11 cellular contexts compared by ENCODE assay signal in genomic region chr10:110399163-110400094, GRCh38.
A peak's percentile ranks its signal among the peaks of the same experiment; 100 is the strongest.
DNase-seq lines count a peak whose midpoint lies in the region; ATAC-seq and TF ChIP-seq lines count a peak whose summit lies in the region.
"Had no signal": no experiment of that assay in that cellular context is flagged by ENCODE, and none has a peak within 500 bp of the region (broad histone marks: within the 10 kb centered on the region; RNA-seq: fewer than 3 reads in every experiment).

No MANE protein-coding gene starts in this region.

- no peaks in the 10 kb centered on the region for H3K9me3 Mint-ChIP-seq in T-helper 1 cell treated with Interleukin-12 subunit alpha and Interleukin-12 subunit beta and Interleukin-4 antibody, amounts not matched to agents 30 μg/mL and 1 μg/mL, for 36 hours
- H3K9me3 Mint-ChIP-seq in type B pancreatic cell, result no peaks in the 10 kb centered on the region
- H3K9me3 Mint-ChIP-seq: IgD-negative memory B cell had no signal

- H3K4me3 ChIP-seq in astrocyte of the cerebellum (ENCODE audit: low read depth, low read length), result no peak overlapping the region
- H3K4me3 ChIP-seq in kidney epithelial cell (ENCODE audit: low read depth, low read length), result no peak overlapping the region

- ATAC-seq in HG02642 (IDR thresholded peaks at IDR 0.05; ENCODE audit: poor library complexity, unreplicated experiment), result no peak
- no peak for ATAC-seq in HG03457 (IDR thresholded peaks at IDR 0.05; ENCODE audit: unreplicated experiment)

- no peaks in the 10 kb centered on the region for H3K27me3 ChIP-seq in kidney epithelial cell (ENCODE audit: control insufficient read depth, insufficient read depth, low read length)

- H3K4me3 Mint-ChIP-seq in T-helper 1 cell treated with Interleukin-12 subunit alpha and Interleukin-12 subunit beta and Interleukin-4 antibody, amounts not matched to agents 30 μg/mL and 1 μg/mL, for 36 hours, result no peak overlapping the region
- H3K4me3 Mint-ChIP-seq in type B pancreatic cell, result peak overlapping the region; percentile 16
- H3K4me3 Mint-ChIP-seq: IgD-negative memory B cell had no signal

- no peak for DNase-seq in T-helper 1 cell
- peak; percentile 95 for DNase-seq in astrocyte of the cerebellum (ENCODE audit: low read depth)
- DNase-seq in kidney epithelial cell (ENCODE audit: low read depth), result peak; percentile 91
- DNase-seq in type B pancreatic cell (ENCODE audit: extremely low spot score, unreplicated experiment), result no peak
- DNase-seq in activated gamma-delta T cell treated with Interleukin-2 at 50 U/mL for 16 hours, result no peak
- DNase-seq: activated CD4-positive, CD25-positive, alpha-beta regulatory T cell; effector CD4-positive, alpha-beta T cell had no signal

- in situ Hi-C loops in astrocyte of the cerebellum (cut with HindIII; ENCODE audit: low sequenced_read_pairs), result no loop called here

- H3K27me3 Mint-ChIP-seq in T-helper 1 cell treated with Interleukin-12 subunit alpha and Interleukin-12 subunit beta and Interleukin-4 antibody, amounts not matched to agents 30 μg/mL and 1 μg/mL, for 36 hours (ENCODE audit: low read depth), result no peaks in the 10 kb centered on the region
- H3K27me3 Mint-ChIP-seq in type B pancreatic cell, result no peaks in the 10 kb centered on the region

- peaks cover 5% of the 10 kb centered on the region for H3K36me3 Mint-ChIP-seq in T-helper 1 cell treated with Interleukin-12 subunit alpha and Interleukin-12 subunit beta and Interleukin-4 antibody, amounts not matched to agents 30 μg/mL and 1 μg/mL, for 36 hours (ENCODE audit: low read depth)
- no peaks in the 10 kb centered on the region for H3K36me3 Mint-ChIP-seq in type B pancreatic cell

- no peak for TF ChIP-seq CTCF in astrocyte of the cerebellum (IDR thresholded peaks at IDR 0.05; ENCODE audit: low read depth, low read length, missing control alignments)
- no peak for TF ChIP-seq CTCF in kidney epithelial cell (IDR thresholded peaks at IDR 0.05; ENCODE audit: insufficient read depth, low read length, poor library complexity, severe bottlenecking)
- no peak for TF ChIP-seq CTCF in type B pancreatic cell (conservative IDR thresholded peaks at IDR 0.05)

- peaks cover 50% of the 10 kb centered on the region for H3K4me1 Mint-ChIP-seq in T-helper 1 cell treated with Interleukin-12 subunit alpha and Interleukin-12 subunit beta and Interleukin-4 antibody, amounts not matched to agents 30 μg/mL and 1 μg/mL, for 36 hours (ENCODE audit: low read depth)
- peaks cover 26% of the 10 kb centered on the region for H3K4me1 Mint-ChIP-seq in type B pancreatic cell (ENCODE audit: unreplicated experiment)
- H3K4me1 Mint-ChIP-seq: IgD-negative memory B cell had no signal

- H3K27ac Mint-ChIP-seq in T-helper 1 cell treated with Interleukin-12 subunit alpha and Interleukin-12 subunit beta and Interleukin-4 antibody, amounts not matched to agents 30 μg/mL and 1 μg/mL, for 36 hours, result peak overlapping the region; percentile 31
- peak overlapping the region; percentile 87 for H3K27ac Mint-ChIP-seq in type B pancreatic cell
- H3K27ac Mint-ChIP-seq: IgD-negative memory B cell had no signal

- H3K36me3 ChIP-seq in kidney epithelial cell (ENCODE audit: control insufficient read depth, insufficient read depth, low read length), result no peaks in the 10 kb centered on the region

Comparison
In these comparisons a context has a peak if more than half of its experiments do, and no peak if none do; other contexts are left out.
1. DNase-seq: peak in astrocyte of the cerebellum (single experiment) and kidney epithelial cell (single experiment); none in T-helper 1 cell (0 of 5), type B pancreatic cell (single experiment) and activated gamma-delta T cell treated with Interleukin-2 at 50 U/mL for 16 hours (single experiment).